17 cellular contexts compared by ENCODE assay signal in genomic region chr15:22873841-22874240, GRCh38.
"Had no signal": no experiment of that assay in that cellular context is flagged by ENCODE, and none has a peak within 500 bp of the region (broad histone marks: within the 10 kb centered on the region; RNA-seq: fewer than 3 reads in every experiment).

No MANE protein-coding gene starts in this region.

- H3K4me3 Mint-ChIP-seq: activated CD4-positive, alpha-beta memory T cell treated with anti-CD3 and anti-CD28 coated beads, Interleukin-2, amount 10 ng/mL, durations not matched to agents 7 days and 5 days; activated CD4-positive, alpha-beta T cell treated with anti-CD3 and anti-CD28 coated beads, Interleukin-2, amount 10 ng/mL, durations not matched to agents 24 days and 14 days; activated naive CD4-positive, alpha-beta T cell treated with anti-CD3 and anti-CD28 coated beads, Interleukin-2, amount 10 ng/mL, durations not matched to agents 7 days and 5 days; activated T-cell treated with anti-CD3 and anti-CD28 coated beads, Interleukin-2, amount 50 U/mL, for 72 hours had no signal

- H3K4me1 Mint-ChIP-seq: activated CD4-positive, alpha-beta memory T cell treated with anti-CD3 and anti-CD28 coated beads, Interleukin-2, amount 10 ng/mL, durations not matched to agents 7 days and 5 days; activated CD4-positive, alpha-beta T cell treated with anti-CD3 and anti-CD28 coated beads, Interleukin-2, amount 10 ng/mL, durations not matched to agents 24 days and 14 days; activated naive CD4-positive, alpha-beta T cell treated with anti-CD3 and anti-CD28 coated beads, Interleukin-2, amount 10 ng/mL, durations not matched to agents 7 days and 5 days had no signal

- H3K9ac ChIP-seq: parathyroid adenoma had no signal

- H3K27me3 ChIP-seq: body of pancreas, cardiac muscle cell, foreskin keratinocyte, testis, upper lobe of left lung had no signal

- H3K9me3 Mint-ChIP-seq: activated CD4-positive, alpha-beta memory T cell treated with anti-CD3 and anti-CD28 coated beads, Interleukin-2, amount 10 ng/mL, durations not matched to agents 7 days and 5 days; activated CD4-positive, alpha-beta T cell treated with anti-CD3 and anti-CD28 coated beads, Interleukin-2, amount 10 ng/mL, durations not matched to agents 24 days and 14 days; activated naive CD4-positive, alpha-beta T cell treated with anti-CD3 and anti-CD28 coated beads, Interleukin-2, amount 10 ng/mL, durations not matched to agents 7 days and 5 days; activated T-cell treated with anti-CD3 and anti-CD28 coated beads, Interleukin-2, amount 50 U/mL, for 72 hours had no signal

- H3K79me2 ChIP-seq: parathyroid adenoma had no signal

- DNase-seq: activated CD4-positive, alpha-beta memory T cell treated with anti-CD3 and anti-CD28 coated beads, Interleukin-2, amount 10 ng/mL, durations not matched to agents 7 days and 5 days; activated CD4-positive, alpha-beta T cell treated with anti-CD3 and anti-CD28 coated beads, Interleukin-2, amount 10 ng/mL, durations not matched to agents 24 days and 14 days; activated effector memory CD4-positive, alpha-beta T cell treated with anti-CD3 and anti-CD28 coated beads, Interleukin-2, amount 50 U/mL, for 16 hours; activated naive CD4-positive, alpha-beta T cell treated with anti-CD3 and anti-CD28 coated beads, Interleukin-2, amount 10 ng/mL, durations not matched to agents 7 days and 5 days; activated T-cell treated with anti-CD3 and anti-CD28 coated beads, Interleukin-2, amount 50 U/mL, for 72 hours; body of pancreas; effector CD4-positive, alpha-beta T cell; mucosa of descending colon; nucleus accumbens; right cardiac atrium; stimulated activated CD4-positive, alpha-beta T cell treated with anti-CD3 and anti-CD28 coated beads, Interleukin-1b, Interleukin-23, amount 100 ng/mL, for 48 hours; testis; upper lobe of left lung had no signal

- H3K4me3 ChIP-seq: body of pancreas, cardiac muscle cell, mucosa of descending colon, testis, upper lobe of left lung had no signal

- H3K9me3 ChIP-seq: body of pancreas, mucosa of descending colon, testis, upper lobe of left lung had no signal

- H3K4me1 ChIP-seq: body of pancreas, foreskin keratinocyte, parathyroid adenoma, testis, upper lobe of left lung had no signal

- H3K27me3 Mint-ChIP-seq: activated CD4-positive, alpha-beta memory T cell treated with anti-CD3 and anti-CD28 coated beads, Interleukin-2, amount 10 ng/mL, durations not matched to agents 7 days and 5 days; activated CD4-positive, alpha-beta T cell treated with anti-CD3 and anti-CD28 coated beads, Interleukin-2, amount 10 ng/mL, durations not matched to agents 24 days and 14 days; activated naive CD4-positive, alpha-beta T cell treated with anti-CD3 and anti-CD28 coated beads, Interleukin-2, amount 10 ng/mL, durations not matched to agents 7 days and 5 days had no signal

- H3K27ac Mint-ChIP-seq: activated CD4-positive, alpha-beta memory T cell treated with anti-CD3 and anti-CD28 coated beads, Interleukin-2, amount 10 ng/mL, durations not matched to agents 7 days and 5 days; activated CD4-positive, alpha-beta T cell treated with anti-CD3 and anti-CD28 coated beads, Interleukin-2, amount 10 ng/mL, durations not matched to agents 24 days and 14 days; activated naive CD4-positive, alpha-beta T cell treated with anti-CD3 and anti-CD28 coated beads, Interleukin-2, amount 10 ng/mL, durations not matched to agents 7 days and 5 days; activated T-cell treated with anti-CD3 and anti-CD28 coated beads, Interleukin-2, amount 50 U/mL, for 72 hours had no signal

- H2AFZ ChIP-seq: parathyroid adenoma had no signal

- ATAC-seq: activated CD4-positive, CD25-positive, alpha-beta regulatory T cell treated with anti-CD3 and anti-CD28 coated beads, Interleukin-2, amount 50 U/mL, for 24 hours; activated T-cell treated with anti-CD3 and anti-CD28 coated beads, Interleukin-2, amount 50 U/mL, for 72 hours; body of pancreas; foreskin keratinocyte; mucosa of descending colon; right cardiac atrium had no signal

- H3K27ac ChIP-seq: cardiac muscle cell, foreskin keratinocyte, parathyroid adenoma, testis, upper lobe of left lung had no signal
